In genomic region chr10:692682-693351, GRCh38 we compare ENCODE assay signal across 15 cellular contexts.
"Had no signal": no experiment of that assay in that cellular context is flagged by ENCODE, and none has a peak within 500 bp of the region (broad histone marks: within the 10 kb centered on the region; RNA-seq: fewer than 3 reads in every experiment).

No MANE protein-coding gene starts in this region.

- H3K27ac Mint-ChIP-seq: activated naive CD4-positive, alpha-beta T cell treated with anti-CD3 and anti-CD28 coated beads, Interleukin-2, amount 50 U/mL, for 72 hours had no signal

- ATAC-seq: activated naive CD4-positive, alpha-beta T cell treated with anti-CD3 and anti-CD28 coated beads, Interleukin-2, amount 50 U/mL, for 72 hours; heart left ventricle had no signal

- H3K4me2 ChIP-seq: smooth muscle cell had no signal

- H3K4me3 ChIP-seq: breast epithelium, heart left ventricle, right atrium auricular region, smooth muscle cell, tibial artery had no signal

- H3K27ac ChIP-seq: breast epithelium, dorsolateral prefrontal cortex, esophagus squamous epithelium, foreskin keratinocyte, heart left ventricle, neutrophil, right atrium auricular region, tibial artery had no signal

- H3K9me3 Mint-ChIP-seq: activated naive CD4-positive, alpha-beta T cell treated with anti-CD3 and anti-CD28 coated beads, Interleukin-2, amount 50 U/mL, for 72 hours had no signal

- H3K36me3 ChIP-seq: breast epithelium, esophagus squamous epithelium, heart left ventricle, neutrophil, right atrium auricular region, tibial artery had no signal

- H3K27me3 ChIP-seq: dorsolateral prefrontal cortex, foreskin keratinocyte, right atrium auricular region had no signal

- DNase-seq: activated effector memory CD4-positive, alpha-beta T cell treated with Interleukin-2 at 50 U/mL for 16 hours; activated T-cell treated with anti-CD3 and anti-CD28 coated beads, Interleukin-2, amount 50 U/mL, for 1 hour; amniotic stem cell; dorsolateral prefrontal cortex; esophagus squamous epithelium; heart left ventricle; posterior cingulate gyrus; T-helper 2 cell; tibial artery had no signal

- H3K9me3 ChIP-seq: breast epithelium, esophagus squamous epithelium, heart left ventricle, neutrophil, right atrium auricular region, tibial artery had no signal

- H3K36me3 Mint-ChIP-seq: activated naive CD4-positive, alpha-beta T cell treated with anti-CD3 and anti-CD28 coated beads, Interleukin-2, amount 50 U/mL, for 72 hours had no signal

- H3K4me1 ChIP-seq: foreskin keratinocyte had no signal
